ENCODE assay signal across 13 cellular contexts in genomic region chr7:87310790-87311419, GRCh38.
"Had no signal": no experiment of that assay in that cellular context is flagged by ENCODE, and none has a peak within 500 bp of the region (broad histone marks: within the 10 kb centered on the region; RNA-seq: fewer than 3 reads in every experiment).

No MANE protein-coding gene starts in this region.

- H3K4me3 ChIP-seq: adrenal gland, dorsolateral prefrontal cortex, right atrium auricular region had no signal

- H3K4me1 ChIP-seq: right atrium auricular region had no signal

- H3K36me3 ChIP-seq: adrenal gland, right atrium auricular region had no signal

- DNase-seq: activated CD4-positive, alpha-beta memory T cell treated with anti-CD3 and anti-CD28 coated beads, Interleukin-2, amount 10 ng/mL, durations not matched to agents 7 days and 5 days; activated CD4-positive, alpha-beta T cell treated with anti-CD3 and anti-CD28 coated beads for 36 hours; activated effector memory CD4-positive, alpha-beta T cell treated with Interleukin-2 at 50 U/mL for 16 hours; activated T-cell treated with anti-CD3 and anti-CD28 coated beads, Interleukin-2, amount 50 U/mL, for 4 hours; adrenal gland; dorsolateral prefrontal cortex; erythroblast; hypothalamus; kidney; left ventricle myocardium superior; mesendoderm; occipital lobe had no signal

- H3K27ac ChIP-seq: adrenal gland, dorsolateral prefrontal cortex, right atrium auricular region had no signal

- H3K27me3 ChIP-seq: adrenal gland, dorsolateral prefrontal cortex, right atrium auricular region had no signal

- H3K9me3 ChIP-seq: adrenal gland, right atrium auricular region had no signal
